Comparison of ENCODE assay signal across 1 cellular context in genomic region chr5:96896806-96897205, GRCh38.
TF ChIP-seq lines count a peak whose summit lies in the region.

No MANE protein-coding gene starts in this region.

TF ChIP-seq in GM23338, 12 proteins besides CTCF, POLR2A, EP300 and RAD21:
- no peak for TF ChIP-seq REST (IDR thresholded peaks at IDR 0.05; ENCODE audit: unreplicated experiment)
- no peak for TF ChIP-seq ZNF114 (CRISPR knock-in tag; IDR thresholded peaks at IDR 0.05)
- TF ChIP-seq ETS1 (IDR thresholded peaks at IDR 0.05): no peak
- TF ChIP-seq STAT1 (IDR thresholded peaks at IDR 0.05; ENCODE audit: unreplicated experiment): no peak
TF ChIP-seq in GM23338: peak in this region for 0.
